9 cellular contexts compared by ENCODE assay signal in the genomic region with DNA sequence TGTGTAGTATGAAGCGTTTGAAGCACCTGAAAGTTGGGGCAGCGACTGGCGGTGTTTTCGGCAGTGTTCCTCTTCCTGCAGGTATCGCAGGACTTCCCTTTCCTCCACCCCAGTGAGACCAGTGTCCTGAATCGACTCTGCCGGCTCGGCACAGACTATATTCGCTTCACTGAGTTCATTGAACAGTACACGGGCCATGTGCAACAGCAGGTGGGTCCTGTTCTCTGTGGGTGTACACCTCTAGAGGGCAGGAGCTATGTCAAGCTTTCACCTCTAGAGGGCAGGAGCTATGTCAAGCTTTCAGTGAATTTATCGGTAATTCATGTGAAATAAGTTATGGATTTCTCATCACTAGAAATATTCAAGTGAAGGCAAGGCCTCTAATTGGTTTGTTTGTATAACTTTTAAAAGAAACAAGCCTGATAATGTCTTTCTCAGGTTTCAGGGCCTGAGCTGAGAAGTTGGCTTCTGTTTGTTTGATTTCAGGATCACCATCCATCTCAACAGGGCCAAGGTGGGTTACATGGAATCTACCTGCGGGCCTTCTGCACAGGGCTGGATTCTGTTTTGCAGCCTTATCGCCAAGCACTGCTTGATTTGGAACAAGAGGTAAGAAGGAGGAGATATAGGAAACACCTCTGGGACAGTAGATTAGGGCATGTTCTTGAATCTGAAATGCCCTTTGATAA. TPM values are rescaled to one million over a fixed set of nuclear protein-coding genes. Genes with fewer than 3 reads are reported as not detected.
DNase-seq lines count a peak whose midpoint lies in the region; ATAC-seq, FAIRE-seq and TF ChIP-seq lines count a peak whose summit lies in the region.
"Had no signal": no experiment of that assay in that cellular context is flagged by ENCODE, and none has a peak within 500 bp of the region (broad histone marks: within the 10 kb centered on the region; RNA-seq: fewer than 3 reads in every experiment).

No MANE protein-coding gene starts in this region.

- CTCF ChIA-PET in activated CD8-positive, alpha-beta T cell treated with anti-CD3 and anti-CD28 coated beads, Interleukin-2, amount 10 ng/mL, durations not matched to agents 7 days and 5 days (lab: Charles Lee) = interaction anchor here (0.6 to 3.3 kb wide), 26 partner anchors 9 to 181 kb away, joined by 3 to 41 read pairs (median 4); no protein-coding TSS in a partner anchor

- no peak overlapping the region for H3K4me2 ChIP-seq in KMS-11

- POLR2A ChIA-PET in activated CD8-positive, alpha-beta T cell treated with anti-CD3 and anti-CD28 coated beads, Interleukin-2, amount 10 ng/mL, durations not matched to agents 7 days and 5 days (lab: Charles Lee) = no interaction called here

- no peaks in the 10 kb centered on the region for H3K27me3 ChIP-seq in KMS-11 (ENCODE audit: insufficient read depth, low read depth)
- no peaks in the 10 kb centered on the region for H3K27me3 ChIP-seq in small intestine (ENCODE audit: control insufficient read depth in 2 of 2, insufficient read depth in 2 of 2, low read length in 2 of 2)

- H3K9me3 Mint-ChIP-seq in activated CD8-positive, alpha-beta T cell treated with anti-CD3 and anti-CD28 coated beads, Interleukin-2, amount 10 ng/mL, durations not matched to agents 7 days and 5 days (ENCODE audit: insufficient read depth) = no peaks in the 10 kb centered on the region
- H3K9me3 Mint-ChIP-seq: central memory CD8-positive, alpha-beta T cell had no signal

- H3K27ac ChIP-seq in KMS-11 = no peak overlapping the region
- H3K27ac ChIP-seq in small intestine (ENCODE audit: low read depth in 1 of 2, low read length in 1 of 2) = no peak overlapping the region

- no peak overlapping the region for H3K27ac Mint-ChIP-seq in activated CD8-positive, alpha-beta T cell treated with anti-CD3 and anti-CD28 coated beads, Interleukin-2, amount 10 ng/mL, durations not matched to agents 7 days and 5 days

- no peak overlapping the region for H2AFZ ChIP-seq in KMS-11 (ENCODE audit: low read depth)

- H3K4me3 ChIP-seq in KMS-11 (IDR thresholded peaks at IDR 0.05; ENCODE audit: insufficient read depth, low read depth, low read length) (no peak overlapping the region), fibroblast of pulmonary artery (replicated peaks; ENCODE audit: low read depth, low read length) (no peak overlapping the region), small intestine (ENCODE audit: low read depth in 1 of 2, low read length in 2 of 2) (no peak overlapping the region)

- no peak for FAIRE-seq in small intestine (lab: Jason Lieb, UNC)

- no peaks in the 10 kb centered on the region for H3K27me3 Mint-ChIP-seq in activated CD8-positive, alpha-beta T cell treated with anti-CD3 and anti-CD28 coated beads, Interleukin-2, amount 10 ng/mL, durations not matched to agents 7 days and 5 days (ENCODE audit: low read depth)
- H3K27me3 Mint-ChIP-seq: central memory CD8-positive, alpha-beta T cell had no signal

- H3K36me3 ChIP-seq in KMS-11 (ENCODE audit: insufficient read depth) (peaks cover 16% of the 10 kb centered on the region; the same call in 1 of the 2 replicates), small intestine (ENCODE audit: control insufficient read depth in 2 of 2, insufficient read depth in 2 of 2, low read length in 2 of 2) (peaks cover 2 to 3% of the 10 kb centered on the region in 2 donors)

- H4K20me1 ChIP-seq in KMS-11 (ENCODE audit: insufficient read depth) = no peaks in the 10 kb centered on the region

- no peak overlapping the region for H3K9ac ChIP-seq in KMS-11

- H3K36me3 Mint-ChIP-seq in activated CD8-positive, alpha-beta T cell treated with anti-CD3 and anti-CD28 coated beads, Interleukin-2, amount 10 ng/mL, durations not matched to agents 7 days and 5 days (ENCODE audit: low read depth) = peaks cover 47% of the 10 kb centered on the region

- WGBS in small intestine, 3 donors = 77 to 93% (median 88%) methylated on average over 13 of the region's 13 CpGs

- H3K4me1 ChIP-seq in KMS-11 (ENCODE audit: low read depth, poor library complexity, severe bottlenecking) (peaks cover 11% of the 10 kb centered on the region), small intestine (ENCODE audit: control insufficient read depth in 2 of 2, insufficient read depth in 1 of 2, low read depth in 1 of 2, low read length in 1 of 2) (peaks cover 0 to 10% of the 10 kb centered on the region in 2 donors)

- DNase-seq in NCI-H345 (lab: John Stamatoyannopoulos, UW) (peak; percentile 20), NCI-H345 treated with DMSO at 0.1 percent for 48 hours (lab: John Stamatoyannopoulos, UW; ENCODE audit: unreplicated experiment) (no peak), fibroblast of pulmonary artery (ENCODE audit: low read depth) (peak; percentile 47), small intestine (peak; percentile 23), SIG-M5 (lab: John Stamatoyannopoulos, UW) (no peak)
- peak; percentile 62 for DNase-seq in activated CD8-positive, alpha-beta T cell treated with anti-CD3 and anti-CD28 coated beads, Interleukin-2, amount 10 ng/mL, durations not matched to agents 7 days and 5 days

- peak; percentile 80 for TF ChIP-seq CTCF in KMS-11 (conservative IDR thresholded peaks at IDR 0.05; ENCODE audit: low read depth, low read length)
- TF ChIP-seq CTCF in fibroblast of pulmonary artery (IDR thresholded peaks at IDR 0.05; ENCODE audit: low read length, missing control alignments) = peak; percentile 88

- H3K9me3 ChIP-seq in small intestine (ENCODE audit: control insufficient read depth, low read depth) = no peaks in the 10 kb centered on the region

- peak; percentile 66 for ATAC-seq in activated CD8-positive, alpha-beta T cell treated with anti-CD3 and anti-CD28 coated beads, Interleukin-2, amount 10 ng/mL, durations not matched to agents 7 days and 5 days
- no peak for ATAC-seq in GM21786 (IDR thresholded peaks at IDR 0.05; ENCODE audit: unreplicated experiment)

- peaks cover 24% of the 10 kb centered on the region for H3K4me1 Mint-ChIP-seq in activated CD8-positive, alpha-beta T cell treated with anti-CD3 and anti-CD28 coated beads, Interleukin-2, amount 10 ng/mL, durations not matched to agents 7 days and 5 days (ENCODE audit: low read depth)

- no peak overlapping the region for H3K4me3 Mint-ChIP-seq in activated CD8-positive, alpha-beta T cell treated with anti-CD3 and anti-CD28 coated beads, Interleukin-2, amount 10 ng/mL, durations not matched to agents 7 days and 5 days
- H3K4me3 Mint-ChIP-seq: central memory CD8-positive, alpha-beta T cell had no signal

- peaks cover 17% of the 10 kb centered on the region; the same call in 1 of the 2 replicates for H3K79me2 ChIP-seq in KMS-11 (ENCODE audit: insufficient read depth, low read depth)

RNA-seq across cellular contexts. Expression of gene TUBGCP4, which starts 5.3 kb away (rescaled TPM):
- total RNA-seq in activated CD8-positive, alpha-beta T cell treated with anti-CD3 and anti-CD28 coated beads, Interleukin-2, amount 10 ng/mL, durations not matched to agents 7 days and 5 days = 10 to 100 TPM; 38.9 to 41.7 TPM
- 1 to 10 TPM; 3.2 to 7.9 (median 4.2) TPM for polyA plus RNA-seq in small intestine

RNA-seq across cellular contexts. Expression of gene ZSCAN29, which starts 5.3 kb away (rescaled TPM):
- 10 to 100 TPM; 30.4 to 32.1 TPM for total RNA-seq in activated CD8-positive, alpha-beta T cell treated with anti-CD3 and anti-CD28 coated beads, Interleukin-2, amount 10 ng/mL, durations not matched to agents 7 days and 5 days
- polyA plus RNA-seq in small intestine = 1 to 10 TPM; 7.0 to 9.2 (median 7.6) TPM

RNA-seq across cellular contexts. Expression of gene LCMT2, which starts 45.8 kb away (rescaled TPM):
- 10 to 100 TPM; 12.0 to 14.2 TPM for total RNA-seq in activated CD8-positive, alpha-beta T cell treated with anti-CD3 and anti-CD28 coated beads, Interleukin-2, amount 10 ng/mL, durations not matched to agents 7 days and 5 days
- 1 to 10 TPM; 3.2 to 5.1 (median 3.8) TPM for polyA plus RNA-seq in small intestine

Comparison
In these comparisons a context has a peak if more than half of its experiments do, and no peak if none do; other contexts are left out.
1. DNase-seq: peak in NCI-H345 (single experiment), activated CD8-positive, alpha-beta T cell treated with anti-CD3 and anti-CD28 coated beads, Interleukin-2, amount 10 ng/mL, durations not matched to agents 7 days and 5 days (single experiment), fibroblast of pulmonary artery (single experiment) and small intestine (single experiment); none in NCI-H345 treated with DMSO at 0.1 percent for 48 hours (single experiment) and SIG-M5 (single experiment).